ENCODE assay signal across 9 cellular contexts in genomic region chr7:117882594-117882993, GRCh38. TPM values are rescaled to one million over a fixed set of nuclear protein-coding genes. Genes with fewer than 3 reads are reported as not detected.
"Had no signal": no experiment of that assay in that cellular context is flagged by ENCODE, and none has a peak within 500 bp of the region (broad histone marks: within the 10 kb centered on the region; RNA-seq: fewer than 3 reads in every experiment).

No MANE protein-coding gene starts in this region.

- DNase-seq: GDM1, GF-D8 had no signal

- ATAC-seq: GM12878 had no signal

- FAIRE-seq: G401.6, GM12878, GM12891, GM12892, GM18507, GM19239 had no signal

- H3K4me3 ChIP-seq: GM12878 had no signal

RNA-seq across cellular contexts. Expression of gene CTTNBP2, which starts 9.4 kb away (rescaled TPM):
- total RNA-seq: G401, GM12878 had no signal
